In the genomic region with DNA sequence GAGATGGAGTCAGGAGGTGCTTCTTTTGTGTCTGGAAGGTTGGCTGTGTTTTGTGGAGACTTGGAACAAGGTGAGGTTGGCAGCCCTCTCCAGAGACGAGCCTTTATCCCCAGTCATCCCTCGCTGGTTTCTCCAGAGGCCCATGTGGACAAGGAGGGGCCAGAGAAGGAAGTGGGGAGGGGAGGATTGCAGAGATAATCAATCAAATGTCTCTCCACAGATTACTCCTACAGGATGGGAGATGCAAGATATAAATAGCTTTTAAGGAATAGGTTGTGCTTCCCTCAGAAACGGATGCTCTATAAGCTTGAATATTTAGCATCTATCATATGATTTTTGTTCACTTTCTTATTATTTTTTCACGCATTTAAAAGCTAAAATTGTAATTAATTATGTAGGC, we compare ENCODE assay signal across 19 cellular contexts.
DNase-seq lines count a peak whose midpoint lies in the region; FAIRE-seq and TF ChIP-seq lines count a peak whose summit lies in the region.
"Had no signal": no experiment of that assay in that cellular context is flagged by ENCODE, and none has a peak within 500 bp of the region (broad histone marks: within the 10 kb centered on the region; RNA-seq: fewer than 3 reads in every experiment).

No MANE protein-coding gene starts in this region.

- H3K4me2 ChIP-seq in mammary epithelial cell (ENCODE audit: insufficient read depth, low read depth, low read length) (no peak overlapping the region), PC-9 (no peak overlapping the region), H1 (ENCODE audit: insufficient read depth in 1 of 2, low read depth in 2 of 2, low read length in 2 of 2) (no peak overlapping the region), parathyroid adenoma (ENCODE audit: low read length) (no peak overlapping the region)
- H3K4me2 ChIP-seq: BLaER1 treated with 17β-estradiol and CSF1 and Interleukin-3, amounts not matched to agents 10 nM and 100 nM had no signal

- H2AFZ ChIP-seq in mammary epithelial cell (ENCODE audit: low read depth, low read length): peak overlapping the region; percentile 59
- H2AFZ ChIP-seq in PC-9: peak overlapping the region; percentile 68; the same call in 1 of the 2 replicates
- peak overlapping the region; percentile 86 for H2AFZ ChIP-seq in H1 (ENCODE audit: low read length)
- peak overlapping the region; percentile 60 for H2AFZ ChIP-seq in parathyroid adenoma

- H4K5ac ChIP-seq in H1 (ENCODE audit: insufficient read length, low read depth, low read length): no peak overlapping the region

- dilution Hi-C loops in mammary epithelial cell (cut with HindIII; ENCODE audit: low sequenced_read_pairs): no loop called here

- no peak overlapping the region for H2BK15ac ChIP-seq in H1 (ENCODE audit: low read length)

- TF ChIP-seq CTCF in mammary epithelial cell (conservative IDR thresholded peaks at IDR 0.05 in 1 of 2, IDR thresholded peaks at IDR 0.05 in 1 of 2; ENCODE audit: extremely low read depth in 1 of 2, insufficient read depth in 1 of 2, low read depth in 1 of 2, low read length in 2 of 2) (no peak), breast epithelium (IDR thresholded peaks at IDR 0.05) (no peak), PC-9 (conservative IDR thresholded peaks at IDR 0.05) (no peak), H1 (IDR thresholded peaks at IDR 0.05; ENCODE audit: control extremely low read depth in 1 of 3, insufficient read depth in 1 of 3, low read depth in 1 of 3, low read length in 3 of 3) (no peak), parathyroid adenoma (IDR thresholded peaks at IDR 0.05) (no peak), left ventricle myocardium inferior (IDR thresholded peaks at IDR 0.05; ENCODE audit: borderline replicate concordance) (no peak), Calu3 (IDR thresholded peaks at IDR 0.05; ENCODE audit: unreplicated experiment) (no peak)

- no peak overlapping the region for H3K27ac Mint-ChIP-seq in Calu3 (ENCODE audit: unreplicated experiment)
- H3K27ac Mint-ChIP-seq: B cell; CD8-positive, alpha-beta T cell had no signal

- H3K23me2 ChIP-seq in H1 (ENCODE audit: low read depth, low read length): no peaks in the 10 kb centered on the region

- H2AK5ac ChIP-seq in H1 (ENCODE audit: low read depth, low read length): no peak overlapping the region

- H3K27ac ChIP-seq in mammary epithelial cell (ENCODE audit: insufficient read depth, low read depth, low read length) (no peak overlapping the region), breast epithelium (no peak overlapping the region), PC-9 (no peak overlapping the region), H1 (ENCODE audit: low read depth, low read length) (no peak overlapping the region), parathyroid adenoma (no peak overlapping the region), left ventricle myocardium inferior (replicated peaks) (no peak overlapping the region)
- H3K27ac ChIP-seq: BLaER1 treated with 17β-estradiol and CSF1 and Interleukin-3, amounts not matched to agents 10 nM and 100 nM had no signal

- intact Hi-C loops in mammary epithelial cell (cut with micrococcal nuclease): no loop called here
- intact Hi-C loops in breast epithelium (cut with DNase I; ENCODE audit: low total_unique reads): no loop called here
- intact Hi-C loops in PC-9 (cut with micrococcal nuclease; ENCODE audit: unreplicated experiment): no loop called here
- intact Hi-C loops in left ventricle myocardium inferior (cut with micrococcal nuclease): no loop called here
- intact Hi-C loops in Calu3 (cut with micrococcal nuclease; ENCODE audit: unreplicated experiment): no loop called here

- H3K18ac ChIP-seq in H1 (ENCODE audit: extremely low read depth, low read length): no peak overlapping the region

- FAIRE-seq in H1 (lab: Jason Lieb, UNC): no peak
- FAIRE-seq: GM12878, HepG2 had no signal

- no peak overlapping the region for H3K56ac ChIP-seq in H1 (replicated peaks; ENCODE audit: insufficient read length, low read depth, low read length)

- BruUV-seq in mammary epithelial cell (replicated peaks; lab: Mats Ljungman, UMichigan): no TSS peak
- no TSS peak for BruUV-seq in PC-9 (replicated peaks; lab: Mats Ljungman, UMichigan)
- no TSS peak for BruUV-seq in Calu3 (replicated peaks; lab: Mats Ljungman, UMichigan)

- in situ Hi-C loops in mammary epithelial cell (cut with MboI; ENCODE audit: low sequenced_read_pairs in 2 of 2): no loop called here

- no peaks in the 10 kb centered on the region for H3K36me3 Mint-ChIP-seq in Calu3 (ENCODE audit: insufficient read depth, unreplicated experiment)
- H3K36me3 Mint-ChIP-seq: CD8-positive, alpha-beta T cell had no signal

- 66% methylated on average over 4 of the region's 4 CpGs for WGBS in mammary epithelial cell (ENCODE audit: low coverage, missing lambda C conversion rate)
- 83% methylated on average over 4 of the region's 4 CpGs; no CpG with 5 or more reads in 1 of the 2 experiments for WGBS in H1 (ENCODE audit: extremely low coverage in 1 of 2, insufficient coverage in 1 of 2, insufficient read length in 1 of 2, insufficient replicate concordance in 2 of 2, low coverage in 1 of 2, low lambda C conversion rate in 2 of 2, missing lambda C conversion rate in 1 of 2), 2 experiments

- H2BK5ac ChIP-seq in H1 (ENCODE audit: low read depth, low read length): no peak overlapping the region

- H3K4me3 Mint-ChIP-seq in Calu3 (ENCODE audit: low read depth, unreplicated experiment): no peak overlapping the region
- H3K4me3 Mint-ChIP-seq: B cell; CD8-positive, alpha-beta T cell; IgD-negative memory B cell had no signal

- TF ChIP-seq RAD21 in H1 (IDR thresholded peaks at IDR 0.05 in 1 of 2, conservative IDR thresholded peaks at IDR 0.05 in 1 of 2; ENCODE audit: low read depth in 2 of 2, low read length in 2 of 2): no peak

- POLR2A ChIA-PET in PC-9 (lab: Charles Lee; ENCODE audit: unreplicated experiment): interaction anchor here (0.6 to 0.7 kb wide), 2 partner anchors 70 to 773 kb away, joined by 3 to 4 read pairs; no protein-coding TSS in a partner anchor
- POLR2A ChIA-PET in H1 (lab: Charles Lee; ENCODE audit: partially characterized antibody): no interaction called here

- no peak overlapping the region for H4K8ac ChIP-seq in H1 (ENCODE audit: extremely low read depth, insufficient read depth, low read length)

- DNase-seq in mammary epithelial cell (no peak), breast epithelium (ENCODE audit: low spot score in 2 of 2) (no peak), PC-9 (no peak), H1 (ENCODE audit: low read depth in 1 of 2, low spot score in 2 of 2) (no peak), left ventricle myocardium inferior (no peak), GM19238 (ENCODE audit: insufficient read length, low spot score) (no peak), Calu3 (no peak)
- DNase-seq: CD8-positive, alpha-beta T cell; DMS 273 treated with DMSO at 0.1 percent for 48 hours; DMS53; DND-41; EL had no signal

- H3K36me3 ChIP-seq in mammary epithelial cell (ENCODE audit: insufficient read depth, low read length): no peaks in the 10 kb centered on the region
- H3K36me3 ChIP-seq in breast epithelium: no peaks in the 10 kb centered on the region
- no peaks in the 10 kb centered on the region for H3K36me3 ChIP-seq in PC-9 (ENCODE audit: low read depth)
- no peaks in the 10 kb centered on the region for H3K36me3 ChIP-seq in H1 (ENCODE audit: control insufficient read depth in 2 of 4, insufficient read depth in 4 of 4, low read length in 3 of 4)
- no peaks in the 10 kb centered on the region for H3K36me3 ChIP-seq in parathyroid adenoma (ENCODE audit: control insufficient read depth, insufficient read depth, low read length)
- H3K36me3 ChIP-seq in left ventricle myocardium inferior: no peaks in the 10 kb centered on the region
- H3K36me3 ChIP-seq: BLaER1 treated with 17β-estradiol and CSF1 and Interleukin-3, amounts not matched to agents 10 nM and 100 nM; HAP-1 had no signal

- no peaks in the 10 kb centered on the region for H3K27me3 Mint-ChIP-seq in Calu3 (ENCODE audit: unreplicated experiment)
- H3K27me3 Mint-ChIP-seq: B cell, IgD-negative memory B cell had no signal

- no peaks in the 10 kb centered on the region for H3F3A ChIP-seq in PC-9 (ENCODE audit: insufficient read depth, low read depth)

- H3K14ac ChIP-seq in H1 (ENCODE audit: insufficient read length): no peak overlapping the region

- no peak overlapping the region for H3K9ac ChIP-seq in mammary epithelial cell (ENCODE audit: insufficient read depth, low read length)
- no peak overlapping the region for H3K9ac ChIP-seq in H1 (replicated peaks in 1 of 4; ENCODE audit: extremely low read depth in 1 of 4, low read depth in 3 of 4, low read length in 3 of 4)
- no peak overlapping the region for H3K9ac ChIP-seq in parathyroid adenoma
- H3K9ac ChIP-seq: BLaER1 treated with 17β-estradiol and CSF1 and Interleukin-3, amounts not matched to agents 10 nM and 100 nM had no signal

- no peak overlapping the region for H2BK12ac ChIP-seq in H1 (ENCODE audit: low read depth, low read length)

- H3K79me2 ChIP-seq in mammary epithelial cell (ENCODE audit: insufficient read depth, low read length) (no peaks in the 10 kb centered on the region), PC-9 (ENCODE audit: low read depth) (no peaks in the 10 kb centered on the region), H1 (ENCODE audit: control insufficient read depth in 1 of 2, insufficient read depth in 2 of 2, low read length in 2 of 2) (no peaks in the 10 kb centered on the region), parathyroid adenoma (no peaks in the 10 kb centered on the region)

- CTCF ChIA-PET in mammary epithelial cell (lab: Charles Lee; ENCODE audit: low non-redundant PET): no interaction called here
- CTCF ChIA-PET in PC-9 (lab: Charles Lee): interaction anchor here (2.2 kb wide), 1 partner anchor 15 kb away, joined by 10 read pairs; no protein-coding TSS in a partner anchor
- CTCF ChIA-PET in H1 (lab: Charles Lee; ENCODE audit: partially characterized antibody): interaction anchor here (1.3 to 8.7 kb wide), 5 partner anchors 15 to 41 kb away, joined by 3 to 61 read pairs (median 8); no protein-coding TSS in a partner anchor
- CTCF ChIA-PET in Calu3 (lab: Charles Lee): interaction anchor here (1.3 to 1.7 kb wide), 2 partner anchors 16 to 20 kb away, joined by 3 to 5 read pairs; no protein-coding TSS in a partner anchor

- H3K4me1 ChIP-seq in mammary epithelial cell (ENCODE audit: insufficient read depth, low read length) (peaks cover 4% of the 10 kb centered on the region), breast epithelium (no peaks in the 10 kb centered on the region), PC-9 (replicated peaks; ENCODE audit: insufficient read depth) (peaks cover 6% of the 10 kb centered on the region; the same call in 1 of the 2 replicates), H1 (replicated peaks in 1 of 4; ENCODE audit: control insufficient read depth in 3 of 4, insufficient read depth in 4 of 4, low read length in 3 of 4) (no peaks in the 10 kb centered on the region; a peak in 1 of 7 replicates), parathyroid adenoma (no peaks in the 10 kb centered on the region), left ventricle myocardium inferior (no peaks in the 10 kb centered on the region)
- H3K4me1 ChIP-seq: BLaER1 treated with 17β-estradiol and CSF1 and Interleukin-3, amounts not matched to agents 10 nM and 100 nM; HAP-1 had no signal

- H4K20me1 ChIP-seq in mammary epithelial cell (ENCODE audit: insufficient read depth, low read length): no peaks in the 10 kb centered on the region
- H4K20me1 ChIP-seq in PC-9 (ENCODE audit: insufficient read depth): no peaks in the 10 kb centered on the region
- H4K20me1 ChIP-seq in H1 (replicated peaks in 1 of 2; ENCODE audit: control insufficient read depth in 1 of 2, insufficient read depth in 2 of 2, low read length in 2 of 2): no peaks in the 10 kb centered on the region
- H4K20me1 ChIP-seq: BLaER1 treated with 17β-estradiol and CSF1 and Interleukin-3, amounts not matched to agents 10 nM and 100 nM had no signal

- H2BK20ac ChIP-seq in H1 (ENCODE audit: low read length): no peak overlapping the region

- no peaks in the 10 kb centered on the region for H3K9me3 Mint-ChIP-seq in Calu3 (ENCODE audit: low read depth, unreplicated experiment)
- H3K9me3 Mint-ChIP-seq: CD8-positive, alpha-beta T cell; IgD-negative memory B cell had no signal

- H4K91ac ChIP-seq in H1 (replicated peaks; ENCODE audit: insufficient read length, low read length): no peak overlapping the region

- H3K4me3 ChIP-seq in mammary epithelial cell (replicated peaks in 1 of 3; ENCODE audit: insufficient read depth in 1 of 3, low read depth in 2 of 3, low read length in 3 of 3) (no peak overlapping the region), breast epithelium (no peak overlapping the region), PC-9 (no peak overlapping the region), H1 (ENCODE audit: extremely low read depth in 1 of 4, insufficient read depth in 2 of 4, low read depth in 3 of 4, low read length in 4 of 4) (no peak overlapping the region), parathyroid adenoma (ENCODE audit: low read depth, low read length) (no peak overlapping the region), left ventricle myocardium inferior (no peak overlapping the region)
- H3K4me3 ChIP-seq: BLaER1 treated with 17β-estradiol and CSF1 and Interleukin-3, amounts not matched to agents 10 nM and 100 nM; GM12878; HAP-1 had no signal

- H3K4ac ChIP-seq in H1 (replicated peaks; ENCODE audit: insufficient read length, low read depth, low read length): no peak overlapping the region

- no peaks in the 10 kb centered on the region for H3K9me3 ChIP-seq in mammary epithelial cell (replicated peaks; ENCODE audit: insufficient read depth, low read length)
- no peaks in the 10 kb centered on the region for H3K9me3 ChIP-seq in breast epithelium
- no peaks in the 10 kb centered on the region for H3K9me3 ChIP-seq in PC-9 (ENCODE audit: insufficient read depth, low read depth)
- H3K9me3 ChIP-seq in H1 (ENCODE audit: insufficient read depth in 2 of 2, low read depth in 1 of 2, low read length in 1 of 2): peaks cover 0 to 2% of the 10 kb centered on the region in 2 experiments; a peak in 1 of 4 replicates
- H3K9me3 ChIP-seq in parathyroid adenoma (ENCODE audit: control insufficient read depth, low read length): no peaks in the 10 kb centered on the region
- no peaks in the 10 kb centered on the region for H3K9me3 ChIP-seq in left ventricle myocardium inferior (replicated peaks)
- H3K9me3 ChIP-seq: HAP-1 had no signal

- no peaks in the 10 kb centered on the region for H3K4me1 Mint-ChIP-seq in Calu3 (ENCODE audit: low read depth, unreplicated experiment)
- H3K4me1 Mint-ChIP-seq: B cell, IgD-negative memory B cell had no signal

- TF ChIP-seq POLR2A in breast epithelium (IDR thresholded peaks at IDR 0.05) (no peak), H1 (IDR thresholded peaks at IDR 0.05; ENCODE audit: control extremely low read depth in 1 of 2, low read depth in 2 of 2, low read length in 2 of 2) (no peak)

- no peak overlapping the region for H3K23ac ChIP-seq in H1 (ENCODE audit: insufficient read length)

- no peaks in the 10 kb centered on the region; the same call in 1 of the 2 replicates for H3K9me2 ChIP-seq in PC-9 (ENCODE audit: insufficient read depth)

- no peak for TF ChIP-seq EP300 in H1 (IDR thresholded peaks at IDR 0.05; ENCODE audit: borderline replicate concordance in 1 of 2, low read depth in 2 of 2, low read length in 2 of 2)

- H3K79me1 ChIP-seq in H1 (ENCODE audit: low read depth, low read length): no peaks in the 10 kb centered on the region

- no peak overlapping the region for H2BK120ac ChIP-seq in H1 (replicated peaks; ENCODE audit: low read depth, low read length)

- H3K27me3 ChIP-seq in mammary epithelial cell (ENCODE audit: insufficient read depth, low read length) (no peaks in the 10 kb centered on the region), breast epithelium (no peaks in the 10 kb centered on the region), PC-9 (ENCODE audit: insufficient read depth, low read depth) (no peaks in the 10 kb centered on the region), H1 (replicated peaks in 1 of 4; ENCODE audit: control insufficient read depth in 3 of 4, extremely low read depth in 1 of 4, insufficient read depth in 3 of 4, low read length in 3 of 4) (no peaks in the 10 kb centered on the region), parathyroid adenoma (ENCODE audit: control insufficient read depth, insufficient read depth, low read length) (no peaks in the 10 kb centered on the region), left ventricle myocardium inferior (ENCODE audit: low read depth) (no peaks in the 10 kb centered on the region)
- H3K27me3 ChIP-seq: BLaER1 treated with 17β-estradiol and CSF1 and Interleukin-3, amounts not matched to agents 10 nM and 100 nM had no signal
